Comparison of ENCODE assay signal across 18 cellular contexts in genomic region chr5:80370394-80370793, GRCh38. TPM values are rescaled to one million over a fixed set of nuclear protein-coding genes. Genes with fewer than 3 reads are reported as not detected.
A peak's percentile ranks its signal among the peaks of the same experiment; 100 is the strongest.
DNase-seq lines count a peak whose midpoint lies in the region; ATAC-seq and TF ChIP-seq lines count a peak whose summit lies in the region.
"Had no signal": no experiment of that assay in that cellular context is flagged by ENCODE, and none has a peak within 500 bp of the region (broad histone marks: within the 10 kb centered on the region; RNA-seq: fewer than 3 reads in every experiment).

No MANE protein-coding gene starts in this region.

- no peaks in the 10 kb centered on the region for H4K20me1 ChIP-seq in Loucy (ENCODE audit: insufficient read depth, low read length, poor library complexity, severe bottlenecking)

- intact Hi-C loops in cardiac septum (cut with DNase I) = no loop called here
- intact Hi-C loops in activated CD4-positive, alpha-beta T cell treated with anti-CD3 and anti-CD28 coated beads, Interleukin-2, amount 10 ng/mL, durations not matched to agents 24 days and 14 days (cut with micrococcal nuclease) = no loop called here

- no peaks in the 10 kb centered on the region for H3K4me1 ChIP-seq in Loucy (ENCODE audit: insufficient read depth, low read length, poor library complexity, severe bottlenecking)
- H3K4me1 ChIP-seq: HAP-1 had no signal

- H3K4me1 Mint-ChIP-seq in brain = peaks cover 30% of the 10 kb centered on the region
- H3K4me1 Mint-ChIP-seq in activated CD4-positive, alpha-beta T cell treated with anti-CD3 and anti-CD28 coated beads, Interleukin-2, amount 10 ng/mL, durations not matched to agents 24 days and 14 days = no peaks in the 10 kb centered on the region

- no peaks in the 10 kb centered on the region for H3K9me3 ChIP-seq in Loucy (ENCODE audit: insufficient read depth, low read depth, low read length)
- H3K9me3 ChIP-seq: BE2C, HAP-1 had no signal

- peak overlapping the region; percentile 70 for H3K27ac ChIP-seq in substantia nigra (ENCODE audit: low read depth, low read length, poor library complexity, severe bottlenecking)
- H3K27ac ChIP-seq: PC-9 had no signal

- H3K4me3 ChIP-seq in Loucy (ENCODE audit: low read length, poor library complexity, severe bottlenecking) = no peak overlapping the region
- H3K4me3 ChIP-seq: HAP-1, PC-9 had no signal

- H3K79me2 ChIP-seq in Loucy (ENCODE audit: insufficient read depth, low read length) = no peaks in the 10 kb centered on the region

- DNase-seq in left lobe of liver (ENCODE audit: low spot score) (no peak), substantia nigra (lab: John Stamatoyannopoulos, UW) (peak in 1 of 49 donors; percentile 29), cardiac septum (ENCODE audit: low spot score) (no peak)
- DNase-seq in activated CD4-positive, alpha-beta T cell treated with anti-CD3 and anti-CD28 coated beads, Interleukin-2, amount 10 ng/mL, durations not matched to agents 24 days and 14 days = no peak
- DNase-seq in central memory CD4-positive, alpha-beta T cell = no peak
- DNase-seq: ACHN; BE2C; GF-D8; Karpas-422; NCI-H1417 treated with DMSO at 0.1 percent for 48 hours; NCI-H2029; NCI-H510A treated with DMSO at 0.1 percent for 48 hours; NK-92 treated with Interleukin-12 subunit alpha and Interleukin-12 subunit beta, amount 100 ng/mL, for 24 hours; PC-9 had no signal

- H3K4me3 Mint-ChIP-seq in brain = peak overlapping the region in 1 of 5 experiments; percentile 49
- H3K4me3 Mint-ChIP-seq in activated CD4-positive, alpha-beta T cell treated with anti-CD3 and anti-CD28 coated beads, Interleukin-2, amount 10 ng/mL, durations not matched to agents 24 days and 14 days = no peak overlapping the region

- H3K27me3 ChIP-seq in Loucy (ENCODE audit: insufficient read depth, low read length, poor library complexity, severe bottlenecking) = no peaks in the 10 kb centered on the region
- H3K27me3 ChIP-seq: BE2C had no signal

- peak; percentile 66 for ATAC-seq in left lobe of liver

- H2AFZ ChIP-seq in Loucy (ENCODE audit: low read length) = peak overlapping the region; percentile 28; the same call in 1 of the 2 replicates
- H2AFZ ChIP-seq: PC-9 had no signal

- H3K27ac Mint-ChIP-seq in brain = peak overlapping the region in 4 of 5 experiments; percentile 33 to 86 (median 62)
- H3K27ac Mint-ChIP-seq in activated CD4-positive, alpha-beta T cell treated with anti-CD3 and anti-CD28 coated beads, Interleukin-2, amount 10 ng/mL, durations not matched to agents 24 days and 14 days = no peak overlapping the region

- no peaks in the 10 kb centered on the region for H3K9me2 ChIP-seq in Loucy (replicated peaks; ENCODE audit: low read depth, low read length)

- H3K27me3 Mint-ChIP-seq in brain = no peaks in the 10 kb centered on the region
- peaks cover 13% of the 10 kb centered on the region for H3K27me3 Mint-ChIP-seq in activated CD4-positive, alpha-beta T cell treated with anti-CD3 and anti-CD28 coated beads, Interleukin-2, amount 10 ng/mL, durations not matched to agents 24 days and 14 days

- H3K4me2 ChIP-seq in Loucy (ENCODE audit: low read depth, low read length, poor library complexity, severe bottlenecking) = no peak overlapping the region
- H3K4me2 ChIP-seq: PC-9 had no signal

- peaks cover 0 to 10% (median 3%) of the 10 kb centered on the region in 5 experiments for H3K9me3 Mint-ChIP-seq in brain
- H3K9me3 Mint-ChIP-seq in activated CD4-positive, alpha-beta T cell treated with anti-CD3 and anti-CD28 coated beads, Interleukin-2, amount 10 ng/mL, durations not matched to agents 24 days and 14 days = peaks cover 3% of the 10 kb centered on the region

- H3K36me3 ChIP-seq in Loucy (ENCODE audit: insufficient read depth, low read length) = no peaks in the 10 kb centered on the region
- H3K36me3 ChIP-seq: BE2C, HAP-1 had no signal

- H3K36me3 Mint-ChIP-seq in brain = no peaks in the 10 kb centered on the region
- no peaks in the 10 kb centered on the region for H3K36me3 Mint-ChIP-seq in activated CD4-positive, alpha-beta T cell treated with anti-CD3 and anti-CD28 coated beads, Interleukin-2, amount 10 ng/mL, durations not matched to agents 24 days and 14 days (ENCODE audit: low read depth)

- TF ChIP-seq CTCF in Loucy (conservative IDR thresholded peaks at IDR 0.05; ENCODE audit: low read length) = no peak
- TF ChIP-seq CTCF in brain (conservative IDR thresholded peaks at IDR 0.05) = no peak

- no peaks in the 10 kb centered on the region for H3F3A ChIP-seq in Loucy (ENCODE audit: low read depth)

- H3K9ac ChIP-seq in Loucy (ENCODE audit: low read depth, low read length, poor library complexity, severe bottlenecking) = no peak overlapping the region

RNA-seq across cellular contexts. Expression of gene ZFYVE16, which starts 37.5 kb away (rescaled TPM):
- 2.6 TPM for polyA plus RNA-seq in brain (ENCODE audit: insufficient read depth, low read depth, low replicate concordance)
- total RNA-seq in left lobe of liver (16.1 TPM), cardiac septum (50.3 TPM)
- total RNA-seq in activated CD4-positive, alpha-beta T cell treated with anti-CD3 and anti-CD28 coated beads, Interleukin-2, amount 10 ng/mL, durations not matched to agents 24 days and 14 days = 8.1 and 9.4 TPM in 2 replicates

RNA-seq across cellular contexts. Expression of gene SPZ1, which starts 50.6 kb away (rescaled TPM):
- polyA plus RNA-seq in brain (ENCODE audit: insufficient read depth, low read depth, low replicate concordance) = not detected
- total RNA-seq in left lobe of liver = not detected
- total RNA-seq in cardiac septum = not detected
- not detected in 2 replicates for total RNA-seq in activated CD4-positive, alpha-beta T cell treated with anti-CD3 and anti-CD28 coated beads, Interleukin-2, amount 10 ng/mL, durations not matched to agents 24 days and 14 days
- total RNA-seq: PC-9, SK-MEL-5 had no signal
